Comparison of ENCODE assay signal across 12 cellular contexts in genomic region chr13:40438022-40438692, GRCh38.
A peak's percentile ranks its signal among the peaks of the same experiment; 100 is the strongest.
DNase-seq lines count a peak whose midpoint lies in the region; ATAC-seq and TF ChIP-seq lines count a peak whose summit lies in the region.
"Had no signal": no experiment of that assay in that cellular context is flagged by ENCODE, and none has a peak within 500 bp of the region (broad histone marks: within the 10 kb centered on the region; RNA-seq: fewer than 3 reads in every experiment).

No MANE protein-coding gene starts in this region.

- H3K36me3 Mint-ChIP-seq in activated CD8-positive, alpha-beta T cell treated with anti-CD3 and anti-CD28 coated beads, Interleukin-2, amount 10 ng/mL, durations not matched to agents 7 days and 5 days (ENCODE audit: low read depth), result peaks cover 8% of the 10 kb centered on the region
- no peaks in the 10 kb centered on the region for H3K36me3 Mint-ChIP-seq in stimulated activated memory B cell treated with anti-CD40 and anti-IgM and Interleukin-4, amounts not matched to agents 10 μg/mL and 1 μg/mL and 100 μg/mL, for 72 hours
- H3K36me3 Mint-ChIP-seq: natural killer cell had no signal

- no peaks in the 10 kb centered on the region for H3K27me3 Mint-ChIP-seq in activated CD8-positive, alpha-beta T cell treated with anti-CD3 and anti-CD28 coated beads, Interleukin-2, amount 10 ng/mL, durations not matched to agents 7 days and 5 days (ENCODE audit: low read depth)
- no peaks in the 10 kb centered on the region for H3K27me3 Mint-ChIP-seq in stimulated activated memory B cell treated with anti-CD40 and anti-IgM and Interleukin-4, amounts not matched to agents 10 μg/mL and 1 μg/mL and 100 μg/mL, for 72 hours

- H3K9ac ChIP-seq in GM23248 (peak overlapping the region; percentile 68), mammary epithelial cell (ENCODE audit: insufficient read depth, low read length) (no peak overlapping the region)

- H3K36me3 ChIP-seq in GM23248 (ENCODE audit: low read depth), result no peaks in the 10 kb centered on the region
- H3K36me3 ChIP-seq in mammary epithelial cell (ENCODE audit: insufficient read depth, low read length), result no peaks in the 10 kb centered on the region

- H3F3A ChIP-seq in GM23248 (ENCODE audit: insufficient read depth), result no peaks in the 10 kb centered on the region

- H3K27ac Mint-ChIP-seq in activated CD8-positive, alpha-beta T cell treated with anti-CD3 and anti-CD28 coated beads, Interleukin-2, amount 10 ng/mL, durations not matched to agents 7 days and 5 days, result peak overlapping the region; percentile 37
- H3K27ac Mint-ChIP-seq in stimulated activated memory B cell treated with anti-CD40 and anti-IgM and Interleukin-4, amounts not matched to agents 10 μg/mL and 1 μg/mL and 100 μg/mL, for 72 hours, result peak overlapping the region; percentile 74

- TF ChIP-seq CTCF in mammary epithelial cell (conservative IDR thresholded peaks at IDR 0.05 in 1 of 2, IDR thresholded peaks at IDR 0.05 in 1 of 2; ENCODE audit: extremely low read depth in 1 of 2, insufficient read depth in 1 of 2, low read depth in 1 of 2, low read length in 2 of 2), result no peak

- peak overlapping the region; percentile 47 for H3K4me3 Mint-ChIP-seq in activated CD8-positive, alpha-beta T cell treated with anti-CD3 and anti-CD28 coated beads, Interleukin-2, amount 10 ng/mL, durations not matched to agents 7 days and 5 days
- no peak overlapping the region for H3K4me3 Mint-ChIP-seq in stimulated activated memory B cell treated with anti-CD40 and anti-IgM and Interleukin-4, amounts not matched to agents 10 μg/mL and 1 μg/mL and 100 μg/mL, for 72 hours
- H3K4me3 Mint-ChIP-seq: natural killer cell had no signal

- H2AFZ ChIP-seq in GM23248 (peak overlapping the region; percentile 81), mammary epithelial cell (ENCODE audit: low read depth, low read length) (no peak overlapping the region)

- H3K9me3 ChIP-seq in GM23248 (ENCODE audit: low read depth) (no peaks in the 10 kb centered on the region), mammary epithelial cell (replicated peaks; ENCODE audit: insufficient read depth, low read length) (no peaks in the 10 kb centered on the region)

- intact Hi-C loops in mammary epithelial cell (cut with micrococcal nuclease), result no loop called here

- H3K4me3 ChIP-seq in GM23248 (peak overlapping the region; percentile 70), mammary epithelial cell (replicated peaks in 1 of 3; ENCODE audit: insufficient read depth in 1 of 3, low read depth in 2 of 3, low read length in 3 of 3) (no peak overlapping the region)

- CTCF ChIA-PET in activated CD8-positive, alpha-beta T cell treated with anti-CD3 and anti-CD28 coated beads, Interleukin-2, amount 10 ng/mL, durations not matched to agents 7 days and 5 days (lab: Charles Lee), result interaction anchor here (1.0 to 1.3 kb wide), 3 partner anchors 43 to 370 kb away, joined by 5 to 7 read pairs (median 6); no protein-coding TSS in a partner anchor
- CTCF ChIA-PET in mammary epithelial cell (lab: Charles Lee; ENCODE audit: low non-redundant PET), result no interaction called here

- peaks cover 51% of the 10 kb centered on the region for H3K4me1 Mint-ChIP-seq in activated CD8-positive, alpha-beta T cell treated with anti-CD3 and anti-CD28 coated beads, Interleukin-2, amount 10 ng/mL, durations not matched to agents 7 days and 5 days (ENCODE audit: low read depth)
- peaks cover 49% of the 10 kb centered on the region for H3K4me1 Mint-ChIP-seq in stimulated activated memory B cell treated with anti-CD40 and anti-IgM and Interleukin-4, amounts not matched to agents 10 μg/mL and 1 μg/mL and 100 μg/mL, for 72 hours

- H4K20me1 ChIP-seq in GM23248 (ENCODE audit: insufficient read depth), result no peaks in the 10 kb centered on the region
- H4K20me1 ChIP-seq in mammary epithelial cell (ENCODE audit: insufficient read depth, low read length), result no peaks in the 10 kb centered on the region

- dilution Hi-C loops in mammary epithelial cell (cut with HindIII; ENCODE audit: low sequenced_read_pairs), result loop anchor here (5.0 kb wide), 1 partner anchor 61 kb away; no protein-coding TSS in a partner anchor

- peak; percentile 37 for DNase-seq in GM23248
- no peak for DNase-seq in activated CD8-positive, alpha-beta T cell treated with anti-CD3 and anti-CD28 coated beads, Interleukin-2, amount 10 ng/mL, durations not matched to agents 7 days and 5 days
- no peak for DNase-seq in left lobe of liver (ENCODE audit: low spot score)
- no peak for DNase-seq in NCI-H1092 (lab: John Stamatoyannopoulos, UW)
- DNase-seq in mammary epithelial cell, result no peak
- no peak for DNase-seq in stimulated activated CD4-positive, alpha-beta T cell treated with anti-CD3 and anti-CD28 coated beads, Interleukin-2, amount 100 ng/mL, for 24 hours
- DNase-seq: IMR-90; natural killer cell; NCI-H146; NCI-H774; stimulated activated CD4-positive, alpha-beta T cell treated with anti-CD3 and anti-CD28 coated beads, Interleukin-12 subunit alpha, Interleukin-12 subunit beta, amount 100 ng/mL, for 4 hours had no signal

- in situ Hi-C loops in GM23248 (cut with MboI), result no loop called here
- in situ Hi-C loops in mammary epithelial cell (cut with MboI; ENCODE audit: low sequenced_read_pairs in 2 of 2), result no loop called here

- no peaks in the 10 kb centered on the region for H3K9me2 ChIP-seq in GM23248 (ENCODE audit: insufficient read depth)

- H3K27ac ChIP-seq in GM23248, result no peak overlapping the region
- no peak overlapping the region for H3K27ac ChIP-seq in mammary epithelial cell (ENCODE audit: insufficient read depth, low read depth, low read length)

- no TSS peak for BruUV-seq in mammary epithelial cell (replicated peaks; lab: Mats Ljungman, UMichigan)

- POLR2A ChIA-PET in activated CD8-positive, alpha-beta T cell treated with anti-CD3 and anti-CD28 coated beads, Interleukin-2, amount 10 ng/mL, durations not matched to agents 7 days and 5 days (lab: Charles Lee), result interaction anchor here (0.9 to 1.2 kb wide), 3 partner anchors 13 to 226 kb away, joined by 3 read pairs; no protein-coding TSS in a partner anchor

- H3K79me2 ChIP-seq in GM23248 (ENCODE audit: insufficient read depth) (no peaks in the 10 kb centered on the region), mammary epithelial cell (ENCODE audit: insufficient read depth, low read length) (no peaks in the 10 kb centered on the region)

- no peaks in the 10 kb centered on the region for H3K9me3 Mint-ChIP-seq in activated CD8-positive, alpha-beta T cell treated with anti-CD3 and anti-CD28 coated beads, Interleukin-2, amount 10 ng/mL, durations not matched to agents 7 days and 5 days (ENCODE audit: insufficient read depth)
- no peaks in the 10 kb centered on the region for H3K9me3 Mint-ChIP-seq in stimulated activated memory B cell treated with anti-CD40 and anti-IgM and Interleukin-4, amounts not matched to agents 10 μg/mL and 1 μg/mL and 100 μg/mL, for 72 hours
- H3K9me3 Mint-ChIP-seq: natural killer cell had no signal

- 40 to 41% methylated on average over 6 of the region's 6 CpGs for WGBS in GM23248 (ENCODE audit: low coverage in 1 of 2, low lambda C conversion rate in 2 of 2, missing lambda C conversion rate in 2 of 2), 2 experiments
- WGBS in mammary epithelial cell (ENCODE audit: low coverage, missing lambda C conversion rate), result 86% methylated on average over 6 of the region's 6 CpGs

- H3K27me3 ChIP-seq in GM23248 (replicated peaks; ENCODE audit: insufficient read depth) (no peaks in the 10 kb centered on the region), mammary epithelial cell (ENCODE audit: insufficient read depth, low read length) (no peaks in the 10 kb centered on the region)

- no peak for ATAC-seq in activated CD8-positive, alpha-beta T cell treated with anti-CD3 and anti-CD28 coated beads, Interleukin-2, amount 10 ng/mL, durations not matched to agents 7 days and 5 days
- peak; percentile 31 for ATAC-seq in left lobe of liver
- ATAC-seq in stimulated activated memory B cell treated with anti-CD40 and anti-IgM and Interleukin-4, amounts not matched to agents 10 μg/mL and 1 μg/mL and 100 μg/mL, for 72 hours, result no peak
- ATAC-seq: natural killer cell had no signal

- H3K4me2 ChIP-seq in GM23248 (ENCODE audit: unreplicated experiment) (peak overlapping the region; percentile 74), mammary epithelial cell (ENCODE audit: insufficient read depth, low read depth, low read length) (no peak overlapping the region)

- peaks cover 10% of the 10 kb centered on the region; the same call in 1 of the 2 replicates for H3K4me1 ChIP-seq in GM23248 (ENCODE audit: insufficient read depth)
- H3K4me1 ChIP-seq in mammary epithelial cell (ENCODE audit: insufficient read depth, low read length), result peaks cover 8% of the 10 kb centered on the region
